In the genomic region with DNA sequence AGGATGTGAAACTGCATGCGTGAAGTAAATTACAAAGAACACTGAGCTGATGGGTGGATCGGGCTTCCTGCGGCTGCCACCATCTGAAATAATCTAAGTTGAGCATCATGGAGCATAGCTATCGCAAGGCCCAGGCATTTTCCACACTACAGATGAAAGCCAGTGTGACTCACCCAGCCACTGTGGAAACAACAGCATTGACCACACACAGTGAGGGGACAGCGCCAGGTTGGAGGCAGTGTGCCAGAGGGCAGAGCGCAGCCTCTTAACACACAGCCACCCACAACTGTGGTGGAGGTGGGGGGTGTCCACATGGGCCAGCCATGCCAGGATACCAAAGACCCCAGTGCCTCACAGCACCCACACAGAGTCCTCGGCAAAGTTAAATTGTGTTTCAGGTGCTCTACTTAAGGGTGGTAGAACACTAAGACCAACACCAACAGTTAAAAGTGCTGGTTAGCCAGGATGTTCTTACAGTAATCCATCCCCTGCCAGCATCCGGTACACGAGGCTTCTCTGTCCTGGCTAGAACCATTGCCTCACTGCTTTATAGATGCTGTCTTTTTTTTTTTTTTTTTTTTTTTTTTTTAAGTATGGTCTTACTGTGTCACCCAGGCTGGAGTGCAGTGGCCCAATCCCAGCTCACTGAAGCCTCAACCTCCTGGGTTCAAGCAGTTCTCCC, we compare ENCODE assay signal across 9 cellular contexts. TPM values are rescaled to one million over a fixed set of nuclear protein-coding genes. Genes with fewer than 3 reads are reported as not detected.
A peak's percentile ranks its signal among the peaks of the same experiment; 100 is the strongest.
DNase-seq lines count a peak whose midpoint lies in the region; ATAC-seq and TF ChIP-seq lines count a peak whose summit lies in the region.
"Not testable (repeated sequence)": the region's sequence is repeated elsewhere in the genome, so short reads cannot be mapped to it uniquely, and the experiment has no call there.
"Had no signal": no experiment of that assay in that cellular context is flagged by ENCODE, and none has a peak within 500 bp of the region (broad histone marks: within the 10 kb centered on the region; RNA-seq: fewer than 3 reads in every experiment).

No MANE protein-coding gene starts in this region.

- H3K27me3 ChIP-seq in BLaER1, upper lobe of right lung: not testable (repeated sequence)

- peak; percentile 55 for ATAC-seq in activated CD8-positive, alpha-beta T cell treated with anti-CD3 and anti-CD28 coated beads for 36 hours
- ATAC-seq in left ventricle myocardium superior, upper lobe of right lung: not testable (repeated sequence)
- peak; percentile 55 for ATAC-seq in stimulated activated memory B cell treated with anti-CD40 and anti-IgM and Interleukin-4, amounts not matched to agents 10 μg/mL and 1 μg/mL and 100 μg/mL, for 72 hours

- H3K4me1 Mint-ChIP-seq in activated CD8-positive, alpha-beta T cell treated with anti-CD3 and anti-CD28 coated beads for 36 hours (ENCODE audit: low read depth); stimulated activated memory B cell treated with anti-CD40 and anti-IgM and Interleukin-4, amounts not matched to agents 10 μg/mL and 1 μg/mL and 100 μg/mL, for 72 hours: not testable (repeated sequence)

- not testable (repeated sequence) for H3K4me3 ChIP-seq in BLaER1; choroid plexus epithelial cell (ENCODE audit: low read depth, low read length); upper lobe of right lung

- H3K4me1 ChIP-seq in BLaER1 = peaks cover 23% of the 10 kb centered on the region
- H3K4me1 ChIP-seq in upper lobe of right lung = not testable (repeated sequence)

- H3K27ac ChIP-seq in BLaER1, upper lobe of right lung: not testable (repeated sequence)

- H3K9me3 Mint-ChIP-seq in activated CD8-positive, alpha-beta T cell treated with anti-CD3 and anti-CD28 coated beads for 36 hours; stimulated activated memory B cell treated with anti-CD40 and anti-IgM and Interleukin-4, amounts not matched to agents 10 μg/mL and 1 μg/mL and 100 μg/mL, for 72 hours: not testable (repeated sequence)

- H3K4me2 ChIP-seq in BLaER1 = peak overlapping the region; percentile 49

- peak; percentile 1 for DNase-seq in LHCN-M2 (ENCODE audit: low read depth)
- DNase-seq in activated CD8-positive, alpha-beta T cell treated with anti-CD3 and anti-CD28 coated beads for 36 hours = not testable (repeated sequence)
- peak; percentile 7 for DNase-seq in amniotic epithelial cell (ENCODE audit: low read depth)
- peak; percentile 8 for DNase-seq in choroid plexus epithelial cell (ENCODE audit: low read depth)
- peak; percentile 13 for DNase-seq in left ventricle myocardium superior
- DNase-seq in upper lobe of right lung = peak; percentile 8

- H4K20me1 ChIP-seq in BLaER1 = not testable (repeated sequence)

- CTCF ChIA-PET in activated CD8-positive, alpha-beta T cell treated with anti-CD3 and anti-CD28 coated beads for 36 hours (lab: Charles Lee) = not testable (repeated sequence)

- H3K9ac ChIP-seq in BLaER1 = not testable (repeated sequence)

- POLR2A ChIA-PET in activated CD8-positive, alpha-beta T cell treated with anti-CD3 and anti-CD28 coated beads for 36 hours (lab: Charles Lee) = not testable (repeated sequence)

- not testable (repeated sequence) for H3K36me3 Mint-ChIP-seq in activated CD8-positive, alpha-beta T cell treated with anti-CD3 and anti-CD28 coated beads for 36 hours (ENCODE audit: low read depth); stimulated activated memory B cell treated with anti-CD40 and anti-IgM and Interleukin-4, amounts not matched to agents 10 μg/mL and 1 μg/mL and 100 μg/mL, for 72 hours

- TF ChIP-seq CTCF in activated CD8-positive, alpha-beta T cell treated with anti-CD3 and anti-CD28 coated beads for 36 hours (IDR thresholded peaks at IDR 0.05); choroid plexus epithelial cell (conservative IDR thresholded peaks at IDR 0.05; ENCODE audit: low read depth, low read length); upper lobe of right lung (IDR thresholded peaks at IDR 0.05): not testable (repeated sequence)

- H3K4me3 Mint-ChIP-seq in activated CD8-positive, alpha-beta T cell treated with anti-CD3 and anti-CD28 coated beads for 36 hours; stimulated activated memory B cell treated with anti-CD40 and anti-IgM and Interleukin-4, amounts not matched to agents 10 μg/mL and 1 μg/mL and 100 μg/mL, for 72 hours: not testable (repeated sequence)

- H3K9me3 ChIP-seq in BLaER1, upper lobe of right lung: not testable (repeated sequence)

- intact Hi-C loops in activated CD8-positive, alpha-beta T cell treated with anti-CD3 and anti-CD28 coated beads for 36 hours (cut with micrococcal nuclease); left ventricle myocardium superior (cut with micrococcal nuclease): not testable (repeated sequence)
- intact Hi-C loops in upper lobe of right lung (cut with DNase I) = loop anchor here (10.0 kb wide), 1 partner anchor 95 kb away; the partner anchor contains the start of gene ADRA2B

- peak overlapping the region; percentile 71 for H3K27ac Mint-ChIP-seq in activated CD8-positive, alpha-beta T cell treated with anti-CD3 and anti-CD28 coated beads for 36 hours
- not testable (repeated sequence) for H3K27ac Mint-ChIP-seq in stimulated activated memory B cell treated with anti-CD40 and anti-IgM and Interleukin-4, amounts not matched to agents 10 μg/mL and 1 μg/mL and 100 μg/mL, for 72 hours

- H3K27me3 Mint-ChIP-seq in activated CD8-positive, alpha-beta T cell treated with anti-CD3 and anti-CD28 coated beads for 36 hours; stimulated activated memory B cell treated with anti-CD40 and anti-IgM and Interleukin-4, amounts not matched to agents 10 μg/mL and 1 μg/mL and 100 μg/mL, for 72 hours: not testable (repeated sequence)

- H3K36me3 ChIP-seq in BLaER1, upper lobe of right lung: not testable (repeated sequence)

RNA-seq across cellular contexts. Expression of gene GPAT2, which starts 14.7 kb away (rescaled TPM):
- total RNA-seq in LHCN-M2 (2014; rRNA removed) (not detected in 2 replicates), left ventricle myocardium superior (5.5 TPM), upper lobe of right lung (3.2 TPM)
- 0.09 TPM for polyA plus RNA-seq in LHCN-M2 (2012)
- 10 to 100 TPM in 1 of 2 experiments, 1 to 10 TPM in 1; 9.7 to 10.2 TPM for total RNA-seq in activated CD8-positive, alpha-beta T cell treated with anti-CD3 and anti-CD28 coated beads for 36 hours
- total RNA-seq: Calu3 had no signal

RNA-seq across cellular contexts. Expression of gene ANKRD36C, which starts 28.4 kb away (rescaled TPM):
- total RNA-seq in LHCN-M2 (2014; rRNA removed) = 13.5 and 15.5 TPM in 2 replicates
- 1.6 TPM for polyA plus RNA-seq in LHCN-M2 (2012)
- 10 to 100 TPM; 37.4 to 41.5 TPM for total RNA-seq in activated CD8-positive, alpha-beta T cell treated with anti-CD3 and anti-CD28 coated beads for 36 hours
- 6.8 TPM for total RNA-seq in left ventricle myocardium superior
- total RNA-seq in upper lobe of right lung = 24.3 TPM
